ENCODE assay signal across 1 cellular context in genomic region chr22:27197618-27198017, GRCh38.
TF ChIP-seq lines count a peak whose summit lies in the region.

No MANE protein-coding gene starts in this region.

TF ChIP-seq in K562, 482 proteins besides CTCF, POLR2A, EP300 and RAD21 (continued from another document):
- TF ChIP-seq, protein P1, sequence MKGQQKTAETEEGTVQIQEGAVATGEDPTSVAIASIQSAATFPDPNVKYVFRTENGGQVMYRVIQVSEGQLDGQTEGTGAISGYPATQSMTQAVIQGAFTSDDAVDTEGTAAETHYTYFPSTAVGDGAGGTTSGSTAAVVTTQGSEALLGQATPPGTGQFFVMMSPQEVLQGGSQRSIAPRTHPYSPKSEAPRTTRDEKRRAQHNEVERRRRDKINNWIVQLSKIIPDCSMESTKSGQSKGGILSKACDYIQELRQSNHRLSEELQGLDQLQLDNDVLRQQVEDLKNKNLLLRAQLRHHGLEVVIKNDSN (CRISPR knock-in tag; IDR thresholded peaks at IDR 0.05), result peak; percentile 62
- TF ChIP-seq RBM34 (IDR thresholded peaks at IDR 0.05; ENCODE audit: borderline replicate concordance, insufficient read depth, low read length) (no peak), ZNF561 (CRISPR knock-in tag; conservative IDR thresholded peaks at IDR 0.05) (no peak), ZNF589 (CRISPR knock-in tag; IDR thresholded peaks at IDR 0.05; ENCODE audit: low read depth) (no peak), HMG20B (CRISPR knock-in tag; IDR thresholded peaks at IDR 0.05) (no peak), RAD51 (IDR thresholded peaks at IDR 0.05; ENCODE audit: borderline replicate concordance, low read depth) (peak; percentile 81), L3MBTL2 (IDR thresholded peaks at IDR 0.05) (no peak), SUPT5H (IDR thresholded peaks at IDR 0.05) (no peak), HSF4 (CRISPR knock-in tag; IDR thresholded peaks at IDR 0.05; ENCODE audit: borderline replicate concordance) (no peak), ZKSCAN1 (IDR thresholded peaks at IDR 0.05; ENCODE audit: low read depth, low read length) (0 out of 2 replicates have a peak, but pooled peaks have one; percentile 50), SAP30 (IDR thresholded peaks at IDR 0.05; ENCODE audit: borderline replicate concordance, insufficient read depth, low read depth, low read length, poor library complexity, severe bottlenecking) (no peak)
